Comparison of ENCODE assay signal across 1 cellular context in the genomic region with DNA sequence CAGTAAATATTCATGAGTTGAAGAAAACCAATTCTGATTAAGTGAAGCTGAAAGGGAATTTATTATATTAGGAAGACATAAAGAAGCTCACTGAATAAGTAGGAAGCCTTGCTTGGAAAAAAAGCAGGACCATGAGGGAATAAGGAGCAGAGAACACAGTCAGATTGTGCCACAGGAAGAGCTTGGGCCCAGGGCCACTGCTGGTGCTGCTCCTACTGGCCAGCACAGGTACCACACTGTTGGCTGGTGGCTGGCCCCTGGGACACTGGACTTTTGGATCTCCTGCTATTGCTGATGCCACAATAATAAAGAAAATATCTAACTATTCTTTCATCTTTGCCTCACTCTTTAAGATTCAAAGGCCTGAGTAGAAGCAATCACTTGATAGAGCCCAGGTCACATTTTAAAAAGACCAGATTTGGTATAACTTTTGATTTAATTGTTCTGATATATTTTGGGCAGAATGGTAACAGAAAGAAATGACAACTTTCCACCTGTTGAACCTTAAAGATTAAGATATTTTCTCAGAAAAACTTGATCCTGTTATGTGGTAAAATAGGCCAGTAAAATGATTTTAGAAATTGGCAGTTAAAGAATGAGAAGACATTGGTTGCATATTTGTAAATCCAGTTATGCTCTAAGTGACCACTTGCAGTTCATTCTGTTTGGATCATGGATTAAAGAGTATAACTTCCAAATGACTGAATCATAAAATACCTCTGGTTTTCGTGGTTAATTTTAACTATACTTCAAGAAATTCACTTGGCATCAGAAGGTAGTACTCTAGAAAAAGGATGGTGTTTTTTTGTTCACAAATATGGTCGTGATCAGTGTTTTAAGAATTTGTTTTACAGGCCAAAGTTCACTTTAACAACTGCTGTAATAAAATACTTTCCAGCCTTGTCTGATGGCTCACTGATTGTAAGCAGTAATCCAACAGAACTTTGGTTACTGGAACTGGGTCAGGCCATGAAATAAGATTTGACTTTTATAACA.
TF ChIP-seq lines count a peak whose summit lies in the region.

No MANE protein-coding gene starts in this region.

TF ChIP-seq in WTC11, 78 proteins besides CTCF, POLR2A, EP300 and RAD21 (continued from another document):
- TF ChIP-seq NFYB (CRISPR knock-in tag; conservative IDR thresholded peaks at IDR 0.05; ENCODE audit: low read depth) (no peak), JAZF1 (CRISPR knock-in tag; IDR thresholded peaks at IDR 0.05) (no peak), MYBL2 (CRISPR knock-in tag; IDR thresholded peaks at IDR 0.05) (no peak), E2F4 (CRISPR knock-in tag; IDR thresholded peaks at IDR 0.05; ENCODE audit: borderline replicate concordance, low read depth) (no peak), PRRX2 (CRISPR knock-in tag; IDR thresholded peaks at IDR 0.05) (no peak), SMAD4 (CRISPR knock-in tag; IDR thresholded peaks at IDR 0.05) (no peak), ZNF263 (CRISPR knock-in tag; IDR thresholded peaks at IDR 0.05; ENCODE audit: low read depth) (no peak), JUN (CRISPR knock-in tag; IDR thresholded peaks at IDR 0.05) (no peak)
